In the genomic region with DNA sequence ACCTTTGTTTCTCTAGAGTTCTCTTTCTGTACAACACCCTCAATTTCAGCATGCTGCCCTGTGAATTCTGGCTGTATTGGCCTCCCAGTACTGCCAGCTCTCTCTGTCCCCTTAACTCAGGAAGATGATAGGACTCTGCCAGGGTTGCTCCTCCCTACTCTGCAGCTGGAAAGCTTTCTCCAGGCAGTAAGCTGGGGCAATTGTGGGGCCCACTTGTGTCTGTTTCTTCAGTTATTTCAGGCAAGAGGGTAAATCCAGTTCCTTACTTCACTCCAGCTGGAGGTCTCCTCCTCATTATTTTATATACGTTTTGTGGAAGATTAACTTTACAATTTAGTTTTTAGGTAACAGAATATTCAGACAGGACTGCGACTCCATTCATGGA, we compare ENCODE assay signal across 17 cellular contexts. TPM values are rescaled to one million over a fixed set of nuclear protein-coding genes. Genes with fewer than 3 reads are reported as not detected.
A peak's percentile ranks its signal among the peaks of the same experiment; 100 is the strongest.
DNase-seq lines count a peak whose midpoint lies in the region; ATAC-seq, FAIRE-seq and TF ChIP-seq lines count a peak whose summit lies in the region.
"Had no signal": no experiment of that assay in that cellular context is flagged by ENCODE, and none has a peak within 500 bp of the region (broad histone marks: within the 10 kb centered on the region; RNA-seq: fewer than 3 reads in every experiment).

No MANE protein-coding gene starts in this region.

- H3K4me2 ChIP-seq in mammary epithelial cell (ENCODE audit: insufficient read depth, low read depth, low read length): no peak overlapping the region
- no peak overlapping the region for H3K4me2 ChIP-seq in astrocyte (ENCODE audit: low read length)
- no peak overlapping the region for H3K4me2 ChIP-seq in GM23338
- H3K4me2 ChIP-seq: A549 had no signal

- no TSS peak for BruUV-seq in mammary epithelial cell (replicated peaks; lab: Mats Ljungman, UMichigan)

- H3K36me3 Mint-ChIP-seq in astrocyte (ENCODE audit: low read depth, unreplicated experiment) (no peaks in the 10 kb centered on the region), GM23338 (ENCODE audit: low read depth) (no peaks in the 10 kb centered on the region)

- no peaks in the 10 kb centered on the region for H3F3A ChIP-seq in GM23338 (replicated peaks; ENCODE audit: low read depth)

- peaks cover 4% of the 10 kb centered on the region for H3K4me1 ChIP-seq in mammary epithelial cell (ENCODE audit: insufficient read depth, low read length)
- H3K4me1 ChIP-seq in breast epithelium: no peaks in the 10 kb centered on the region
- no peaks in the 10 kb centered on the region for H3K4me1 ChIP-seq in astrocyte (ENCODE audit: insufficient read depth, low read length)
- H3K4me1 ChIP-seq in heart right ventricle: peaks cover 0 to 23% (median 0%) of the 10 kb centered on the region in 9 donors
- peaks cover 2% of the 10 kb centered on the region; the same call in 1 of the 2 replicates for H3K4me1 ChIP-seq in GM23338 (ENCODE audit: insufficient read depth)
- H3K4me1 ChIP-seq: A549, HAP-1 had no signal

- no peak for ATAC-seq in HG02852 (IDR thresholded peaks at IDR 0.05; ENCODE audit: unreplicated experiment)
- no peak for ATAC-seq in heart right ventricle
- ATAC-seq in GM23338: no peak
- ATAC-seq: A549 had no signal

- H3K36me3 ChIP-seq in mammary epithelial cell (ENCODE audit: insufficient read depth, low read length) (no peaks in the 10 kb centered on the region), breast epithelium (no peaks in the 10 kb centered on the region), astrocyte (ENCODE audit: insufficient read depth, low read length) (no peaks in the 10 kb centered on the region), heart right ventricle (no peaks in the 10 kb centered on the region), GM23338 (ENCODE audit: insufficient read depth) (no peaks in the 10 kb centered on the region)
- H3K36me3 ChIP-seq: HAP-1 had no signal

- H2AFZ ChIP-seq in mammary epithelial cell (ENCODE audit: low read depth, low read length) (peak overlapping the region; percentile 1), astrocyte (ENCODE audit: low read depth, low read length) (no peak overlapping the region), GM23338 (no peak overlapping the region)

- CTCF ChIA-PET in mammary epithelial cell (lab: Charles Lee; ENCODE audit: low non-redundant PET): no interaction called here

- H3K27me3 ChIP-seq in mammary epithelial cell (ENCODE audit: insufficient read depth, low read length): no peaks in the 10 kb centered on the region
- H3K27me3 ChIP-seq in breast epithelium: no peaks in the 10 kb centered on the region
- H3K27me3 ChIP-seq in astrocyte (ENCODE audit: insufficient read depth, low read length): peaks cover 25% of the 10 kb centered on the region
- H3K27me3 ChIP-seq in heart right ventricle: peaks cover 0 to 57% (median 38%) of the 10 kb centered on the region in 7 donors
- peaks cover 33% of the 10 kb centered on the region for H3K27me3 ChIP-seq in GM23338 (ENCODE audit: insufficient read depth)

- H3K27ac Mint-ChIP-seq in astrocyte (ENCODE audit: unreplicated experiment): peak overlapping the region; percentile 4
- H3K27ac Mint-ChIP-seq in GM23338: no peak overlapping the region

- in situ Hi-C loops in mammary epithelial cell (cut with MboI; ENCODE audit: low sequenced_read_pairs in 2 of 2): loop anchor here (10.0 to 25.0 kb wide), 3 partner anchors 176 to 353 kb away; partner anchors contain the start of genes RNASEK (in 1 of the 2) and TEKT1 (in 1 of the 2)

- intact Hi-C loops in mammary epithelial cell (cut with micrococcal nuclease) (loop anchor here (10.0 kb wide), 1 partner anchor 377 kb away; no protein-coding TSS in a partner anchor), breast epithelium (cut with DNase I; ENCODE audit: low total_unique reads) (no loop called here), heart right ventricle (cut with DNase I) (loop anchor here (5.0 to 10.0 kb wide), 8 partner anchors 57 to 353 kb away; partner anchors contain the start of genes XAF1 (in 3 of the 10), RNASEK (in 1 of the 10) and TEKT1 (in 1 of the 10))

- H3K4me3 ChIP-seq in mammary epithelial cell (replicated peaks in 1 of 3; ENCODE audit: insufficient read depth in 1 of 3, low read depth in 2 of 3, low read length in 3 of 3): no peak overlapping the region
- no peak overlapping the region for H3K4me3 ChIP-seq in breast epithelium
- no peak overlapping the region for H3K4me3 ChIP-seq in astrocyte (ENCODE audit: insufficient read depth, low read depth, low read length)
- H3K4me3 ChIP-seq in heart right ventricle: no peak overlapping the region
- H3K4me3 ChIP-seq in GM23338: no peak overlapping the region
- H3K4me3 ChIP-seq: A549, HAP-1 had no signal

- WGBS in mammary epithelial cell (ENCODE audit: low coverage, missing lambda C conversion rate): 90% methylated on average over 2 of the region's 2 CpGs
- 81% methylated on average over 2 of the region's 2 CpGs for WGBS in heart right ventricle, 2 donors

- no peak for TF ChIP-seq CTCF in mammary epithelial cell (conservative IDR thresholded peaks at IDR 0.05 in 1 of 2, IDR thresholded peaks at IDR 0.05 in 1 of 2; ENCODE audit: extremely low read depth in 1 of 2, insufficient read depth in 1 of 2, low read depth in 1 of 2, low read length in 2 of 2)
- no peak for TF ChIP-seq CTCF in breast epithelium (IDR thresholded peaks at IDR 0.05)
- TF ChIP-seq CTCF in astrocyte (IDR thresholded peaks at IDR 0.05; ENCODE audit: insufficient read depth, low read depth, low read length): no peak
- TF ChIP-seq CTCF in heart right ventricle (IDR thresholded peaks at IDR 0.05): no peak
- no peak for TF ChIP-seq CTCF in GM23338 (conservative IDR thresholded peaks at IDR 0.05; ENCODE audit: low read depth in 2 of 2)

- no peaks in the 10 kb centered on the region for H3K9me2 ChIP-seq in GM23338 (ENCODE audit: insufficient read depth)

- no peaks in the 10 kb centered on the region for H4K20me1 ChIP-seq in mammary epithelial cell (ENCODE audit: insufficient read depth, low read length)
- no peaks in the 10 kb centered on the region for H4K20me1 ChIP-seq in astrocyte (ENCODE audit: insufficient read depth, low read length)
- H4K20me1 ChIP-seq in GM23338 (replicated peaks; ENCODE audit: insufficient read depth): peaks cover 7% of the 10 kb centered on the region; the same call in 1 of the 2 replicates

- H3K9me3 ChIP-seq in mammary epithelial cell (replicated peaks; ENCODE audit: insufficient read depth, low read length) (no peaks in the 10 kb centered on the region), breast epithelium (no peaks in the 10 kb centered on the region), astrocyte (ENCODE audit: insufficient read depth, low read depth, low read length) (no peaks in the 10 kb centered on the region), heart right ventricle (no peaks in the 10 kb centered on the region)
- H3K9me3 ChIP-seq: A549, HAP-1 had no signal

- no peak for TF ChIP-seq POLR2A in breast epithelium (IDR thresholded peaks at IDR 0.05)

- H3K27ac ChIP-seq in mammary epithelial cell (ENCODE audit: insufficient read depth, low read depth, low read length) (no peak overlapping the region), breast epithelium (no peak overlapping the region), astrocyte (ENCODE audit: low read depth, low read length) (no peak overlapping the region), heart right ventricle (no peak overlapping the region), GM23338 (ENCODE audit: low read depth) (no peak overlapping the region)
- H3K27ac ChIP-seq: A549 had no signal

- FAIRE-seq in astrocyte (lab: Jason Lieb, UNC): no peak

- no peak for DNase-seq in mammary epithelial cell
- no peak for DNase-seq in breast epithelium (ENCODE audit: low spot score in 2 of 2)
- DNase-seq in MV-4-11 (lab: John Stamatoyannopoulos, UW): peak; percentile 14
- DNase-seq in astrocyte (ENCODE audit: low read depth): no peak
- DNase-seq in heart right ventricle: no peak
- DNase-seq in GM23338 (ENCODE audit: low spot score): no peak
- DNase-seq in retina: no peak
- DNase-seq: CD8-positive, alpha-beta memory T cell; NCI-H1092 treated with DMSO at 0.1 percent for 48 hours; NCI-H1694 treated with DMSO at 0.1 percent for 48 hours; NCI-H345; NCI-H526 treated with DMSO at 0.1 percent for 48 hours; NK-92 treated with Interleukin-12 subunit alpha and Interleukin-12 subunit beta, amount 100 ng/mL, for 24 hours had no signal

- peaks cover 44% of the 10 kb centered on the region for H3K27me3 Mint-ChIP-seq in astrocyte (ENCODE audit: low read depth, unreplicated experiment)
- H3K27me3 Mint-ChIP-seq in GM23338 (ENCODE audit: insufficient read depth, low read depth, poor library complexity): peaks cover 25% of the 10 kb centered on the region
- H3K27me3 Mint-ChIP-seq: CD8-positive, alpha-beta memory T cell had no signal

- H3K4me1 Mint-ChIP-seq in astrocyte (ENCODE audit: low read depth, unreplicated experiment): no peaks in the 10 kb centered on the region
- H3K4me1 Mint-ChIP-seq in GM23338: peaks cover 8% of the 10 kb centered on the region

- dilution Hi-C loops in mammary epithelial cell (cut with HindIII; ENCODE audit: low sequenced_read_pairs): loop anchor here (25.0 kb wide), 1 partner anchor 201 kb away; no protein-coding TSS in a partner anchor

- H3K79me2 ChIP-seq in mammary epithelial cell (ENCODE audit: insufficient read depth, low read length) (no peaks in the 10 kb centered on the region), astrocyte (ENCODE audit: insufficient read depth, low read length) (no peaks in the 10 kb centered on the region), GM23338 (replicated peaks; ENCODE audit: insufficient read depth) (no peaks in the 10 kb centered on the region)

- H3K9me3 Mint-ChIP-seq in astrocyte (ENCODE audit: unreplicated experiment) (peaks cover 2% of the 10 kb centered on the region), GM23338 (no peaks in the 10 kb centered on the region; the same call in 2 of the 3 replicates)
- H3K9me3 Mint-ChIP-seq: CD8-positive, alpha-beta memory T cell had no signal

- H3K9ac ChIP-seq in mammary epithelial cell (ENCODE audit: insufficient read depth, low read length) (no peak overlapping the region), astrocyte (ENCODE audit: low read length) (no peak overlapping the region)

- no peak overlapping the region for H3K4me3 Mint-ChIP-seq in astrocyte (ENCODE audit: unreplicated experiment)
- H3K4me3 Mint-ChIP-seq in GM23338: no peak overlapping the region

RNA-seq across cellular contexts. Expression of gene C17orf100, which starts 9.9 kb away (rescaled TPM):
- total RNA-seq in mammary epithelial cell (1 to 10 TPM in 1 of 2 donors, under 1 TPM in 1; 0.67 to 2.5 TPM), breast epithelium (under 1 TPM; 0.16 to 0.98 (median 0.88) TPM), astrocyte (3.1 and 4.1 TPM in 2 replicates), heart right ventricle (1 to 10 TPM in 1 of 10 donors, under 1 TPM in 8, not detected in 1; 0.30 to 1.2 (median 0.57) TPM)
- polyA plus RNA-seq in mammary epithelial cell (0.77 TPM), heart right ventricle (1 to 10 TPM in 1 of 2 donors, under 1 TPM in 1; 0.99 to 1.4 TPM), GM23338 (2016; fragmentation: Nextera tagmentation; extraction: Ambion mirVana) (3.9 and 4.8 TPM in 2 replicates)
- polyA minus RNA-seq in mammary epithelial cell: not detected
- 1.7 and 2.7 TPM in 2 replicates for total RNA-seq in GM23338 (2014; rRNA removed; shearing (Covaris generic))

RNA-seq across cellular contexts. Expression of gene MED31, which starts 10.1 kb away (rescaled TPM):
- total RNA-seq in mammary epithelial cell (10 to 100 TPM in 1 of 2 donors, 1 to 10 TPM in 1; 8.3 to 21.0 TPM), breast epithelium (10 to 100 TPM in 2 of 3 donors, 1 to 10 TPM in 1; 5.4 to 13.4 (median 12.9) TPM), astrocyte (21.0 and 22.8 TPM in 2 replicates), heart right ventricle (10 to 100 TPM in 8 of 10 donors, 1 to 10 TPM in 2; 8.4 to 17.5 (median 14.2) TPM)
- polyA plus RNA-seq in mammary epithelial cell (21.7 TPM), heart right ventricle (10 to 100 TPM; 17.5 to 18.6 TPM), GM23338 (2016; fragmentation: Nextera tagmentation; extraction: Ambion mirVana) (40.0 and 49.3 TPM in 2 replicates)
- 16.2 TPM for polyA minus RNA-seq in mammary epithelial cell
- 5.0 and 5.5 TPM in 2 replicates for total RNA-seq in GM23338 (2014; rRNA removed; shearing (Covaris generic))

RNA-seq across cellular contexts. Expression of gene TXNDC17, which starts 20.6 kb away (rescaled TPM):
- total RNA-seq in mammary epithelial cell (100 to 1,000 TPM; 315 to 319 TPM), breast epithelium (100 to 1,000 TPM; 125 to 145 (median 134) TPM), astrocyte (141 and 158 TPM in 2 replicates), heart right ventricle (10 to 100 TPM; 33.3 to 59.2 (median 43.5) TPM)
- polyA plus RNA-seq in mammary epithelial cell (1,296 TPM), heart right ventricle (100 to 1,000 TPM in 1 of 2 donors, 10 to 100 TPM in 1; 60.4 to 172 TPM), GM23338 (2016; fragmentation: Nextera tagmentation; extraction: Ambion mirVana) (887 and 915 TPM in 2 replicates)
- 208 TPM for polyA minus RNA-seq in mammary epithelial cell
- total RNA-seq in GM23338 (2014; rRNA removed; shearing (Covaris generic)): 197 and 202 TPM in 2 replicates

RNA-seq across cellular contexts. Expression of gene KIAA0753, which starts 20.9 kb away (rescaled TPM):
- total RNA-seq in mammary epithelial cell (10 to 100 TPM; 23.2 to 25.2 TPM), breast epithelium (10 to 100 TPM; 10.1 to 26.5 (median 25.6) TPM), astrocyte (23.3 and 25.4 TPM in 2 replicates), heart right ventricle (1 to 10 TPM; 3.6 to 9.9 (median 6.0) TPM)
- polyA plus RNA-seq in mammary epithelial cell (3.6 TPM), heart right ventricle (1 to 10 TPM; 2.4 to 3.2 TPM), GM23338 (2016; fragmentation: Nextera tagmentation; extraction: Ambion mirVana) (5.9 and 6.0 TPM in 2 replicates)
- polyA minus RNA-seq in mammary epithelial cell: 20.5 TPM
- 27.8 and 31.8 TPM in 2 replicates for total RNA-seq in GM23338 (2014; rRNA removed; shearing (Covaris generic))

RNA-seq across cellular contexts. Expression of gene SLC13A5, which starts 51.7 kb away (rescaled TPM):
- total RNA-seq in mammary epithelial cell (under 1 TPM in 1 of 2 donors, not detected in 1; 0.67 TPM), breast epithelium (under 1 TPM in 1 of 3 donors, not detected in 2; 0.32 TPM), astrocyte (6.9 and 13.2 TPM in 2 replicates), heart right ventricle (under 1 TPM in 2 of 10 donors, not detected in 8; 0.17 to 0.36 TPM)
- polyA plus RNA-seq in mammary epithelial cell (0.20 TPM), heart right ventricle (under 1 TPM in 1 of 2 donors, not detected in 1; 0.03 TPM), GM23338 (2016; fragmentation: Nextera tagmentation; extraction: Ambion mirVana) (0.38 and 1.2 TPM in 2 replicates)
- polyA minus RNA-seq in mammary epithelial cell: not detected
- total RNA-seq in GM23338 (2014; rRNA removed; shearing (Covaris generic)): 1.4 and 2.3 TPM in 2 replicates
- total RNA-seq: CD8-positive, alpha-beta memory T cell; HT1080 had no signal
- polyA plus RNA-seq: CD8-positive, alpha-beta memory T cell had no signal
